Comparison of ENCODE assay signal across 1 cellular context in the genomic region with DNA sequence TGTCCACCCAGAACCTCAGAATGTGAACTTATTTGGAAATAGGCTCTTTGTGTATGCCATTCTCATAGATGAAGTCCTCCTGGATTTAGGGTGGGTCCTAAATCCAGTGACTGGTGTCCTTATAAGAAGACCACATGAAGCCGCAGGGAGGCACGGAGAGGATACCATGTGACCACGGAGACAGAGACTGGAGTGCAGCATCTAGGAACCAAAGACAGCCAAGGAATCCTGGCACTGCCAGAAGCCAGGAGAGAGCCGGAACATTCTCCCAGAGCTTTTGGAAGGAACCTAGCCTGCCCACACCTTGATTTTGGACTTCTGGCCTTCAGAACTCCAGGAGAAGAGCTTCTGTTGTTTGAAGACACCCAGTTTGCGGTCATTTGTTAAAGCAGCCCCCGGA.
TF ChIP-seq lines count a peak whose summit lies in the region.

No MANE protein-coding gene starts in this region.

TF ChIP-seq in H1, 55 proteins besides CTCF, POLR2A, EP300 and RAD21:
- TF ChIP-seq ASH2L (IDR thresholded peaks at IDR 0.05; ENCODE audit: low read length) = no peak
- TF ChIP-seq KDM5A (IDR thresholded peaks at IDR 0.05; ENCODE audit: low read length) = no peak
- no peak for TF ChIP-seq KDM1A (IDR thresholded peaks at IDR 0.05; ENCODE audit: borderline replicate concordance, low read length)
- TF ChIP-seq RXRA (IDR thresholded peaks at IDR 0.05; ENCODE audit: insufficient read depth, low read depth, low read length) = no peak
- no peak for TF ChIP-seq PHF8 (conservative IDR thresholded peaks at IDR 0.05; ENCODE audit: low read depth, low read length)
- no peak for TF ChIP-seq CEBPB (IDR thresholded peaks at IDR 0.05; ENCODE audit: low read depth, low read length)
- no peak for TF ChIP-seq HDAC6 (IDR thresholded peaks at IDR 0.05; ENCODE audit: low read depth, low read length)
- no peak for TF ChIP-seq GABPA (IDR thresholded peaks at IDR 0.05; ENCODE audit: borderline replicate concordance, insufficient read depth, low read length)
- TF ChIP-seq KDM4A (IDR thresholded peaks at IDR 0.05; ENCODE audit: low read depth, low read length, severe bottlenecking) = no peak
- no peak for TF ChIP-seq CREB1 (IDR thresholded peaks at IDR 0.05)
- TF ChIP-seq EZH2 (IDR thresholded peaks at IDR 0.05; ENCODE audit: low read depth, low read length, severe bottlenecking) = no peak
- TF ChIP-seq SIN3A (conservative IDR thresholded peaks at IDR 0.05 in 1 of 2, IDR thresholded peaks at IDR 0.05 in 1 of 2; ENCODE audit: low read depth in 1 of 2, low read length in 2 of 2) = no peak
- no peak for TF ChIP-seq CHD7 (IDR thresholded peaks at IDR 0.05; ENCODE audit: insufficient replicate concordance, low read length)
- no peak for TF ChIP-seq SP4 (IDR thresholded peaks at IDR 0.05; ENCODE audit: low read length)
